ENCODE assay signal across 9 cellular contexts in genomic region chr17:27315322-27315721, GRCh38. TPM values are rescaled to one million over a fixed set of nuclear protein-coding genes. Genes with fewer than 3 reads are reported as not detected.
DNase-seq lines count a peak whose midpoint lies in the region; ATAC-seq and TF ChIP-seq lines count a peak whose summit lies in the region.
"Had no signal": no experiment of that assay in that cellular context is flagged by ENCODE, and none has a peak within 500 bp of the region (broad histone marks: within the 10 kb centered on the region; RNA-seq: fewer than 3 reads in every experiment).

No MANE protein-coding gene starts in this region.

- H3K36me3 ChIP-seq in thyroid gland = peaks cover 21 to 39% of the 10 kb centered on the region in 2 donors
- peaks cover 78% of the 10 kb centered on the region for H3K36me3 ChIP-seq in endodermal cell (ENCODE audit: control insufficient read depth, insufficient read depth, low read length)

- H3K27me3 ChIP-seq in thyroid gland = no peaks in the 10 kb centered on the region
- H3K27me3 ChIP-seq in endodermal cell (ENCODE audit: control insufficient read depth, insufficient read depth, low read length, poor library complexity, severe bottlenecking) = no peaks in the 10 kb centered on the region

- peak; percentile 67 for ATAC-seq in left colon
- no peak for ATAC-seq in HG03135 (IDR thresholded peaks at IDR 0.05; ENCODE audit: unreplicated experiment)
- ATAC-seq in HG03521 (IDR thresholded peaks at IDR 0.05; ENCODE audit: unreplicated experiment) = no peak

- H3K9me3 Mint-ChIP-seq in brain = no peaks in the 10 kb centered on the region
- H3K9me3 Mint-ChIP-seq in endodermal cell = no peaks in the 10 kb centered on the region

- peak overlapping the region in 1 of 5 experiments; percentile 19 for H3K4me3 Mint-ChIP-seq in brain
- no peak overlapping the region for H3K4me3 Mint-ChIP-seq in endodermal cell

- peak in 1 of 2 donors; percentile 45 for TF ChIP-seq POLR2A in thyroid gland (IDR thresholded peaks at IDR 0.05)

- no peaks in the 10 kb centered on the region for H3K27me3 Mint-ChIP-seq in brain
- no peaks in the 10 kb centered on the region for H3K27me3 Mint-ChIP-seq in endodermal cell (ENCODE audit: insufficient read depth)

- peaks cover 21 to 29% of the 10 kb centered on the region in 2 donors for H3K4me1 ChIP-seq in thyroid gland
- no peaks in the 10 kb centered on the region for H3K4me1 ChIP-seq in endodermal cell (ENCODE audit: control insufficient read depth, insufficient read depth, low read length)

- intact Hi-C loops in left colon (cut with DNase I, micrococcal nuclease) = no loop called here
- intact Hi-C loops in thyroid gland (cut with DNase I) = no loop called here

- H3K9ac ChIP-seq in endodermal cell (ENCODE audit: extremely low read depth, low read length, poor library complexity, severe bottlenecking) = no peak overlapping the region

- WGBS in thyroid gland, 2 donors = 17 to 37% methylated on average over 6 of the region's 6 CpGs
- 98 to 100% methylated on average over 4 to 6 of the region's 6 CpGs for WGBS in endodermal cell (ENCODE audit: insufficient coverage in 1 of 2, insufficient read length in 1 of 2), 2 experiments

- H3K27ac Mint-ChIP-seq in brain = peak overlapping the region; percentile 10 to 83 (median 58)
- no peak overlapping the region for H3K27ac Mint-ChIP-seq in endodermal cell

- H3K4me1 Mint-ChIP-seq in brain (peaks cover 53% of the 10 kb centered on the region), endodermal cell (peaks cover 2% of the 10 kb centered on the region)

- H3K9me3 ChIP-seq in thyroid gland = no peaks in the 10 kb centered on the region
- no peaks in the 10 kb centered on the region for H3K9me3 ChIP-seq in endodermal cell (ENCODE audit: control insufficient read depth, low read length)

- H3K4me3 ChIP-seq in thyroid gland (replicated peaks in 1 of 3) (no peak overlapping the region), endodermal cell (ENCODE audit: low read length) (no peak overlapping the region)

- TF ChIP-seq CTCF in brain (conservative IDR thresholded peaks at IDR 0.05) (no peak), thyroid gland (IDR thresholded peaks at IDR 0.05) (no peak), endodermal cell (conservative IDR thresholded peaks at IDR 0.05) (no peak)

- H3K36me3 Mint-ChIP-seq in brain (peaks cover 87% of the 10 kb centered on the region), endodermal cell (ENCODE audit: low read depth) (peaks cover 70% of the 10 kb centered on the region)

- H3K27ac ChIP-seq in thyroid gland = peak overlapping the region; percentile 76 to 97 (median 97)
- no peak overlapping the region for H3K27ac ChIP-seq in endodermal cell (ENCODE audit: low read depth, low read length)

- DNase-seq in NCI-H1092 treated with DMSO at 0.1 percent for 48 hours (lab: John Stamatoyannopoulos, UW) (peak; percentile 7), left colon (peak; percentile 86 to 89), thyroid gland (peak; percentile 97 to 98), endodermal cell (no peak), KG1 (lab: John Stamatoyannopoulos, UW) (no peak)
- DNase-seq: activated naive CD4-positive, alpha-beta T cell treated with anti-CD3 and anti-CD28 coated beads, Interleukin-2, amount 50 U/mL, for 16 hours had no signal

RNA-seq across cellular contexts. Expression of gene WSB1, which starts 21.4 kb away (rescaled TPM):
- 21.7 TPM for polyA plus RNA-seq in brain (ENCODE audit: insufficient read depth, low read depth, low replicate concordance)
- total RNA-seq in left colon (100 to 1,000 TPM in 1 of 2 donors, 10 to 100 TPM in 1; 91.9 to 121 TPM), thyroid gland (100 to 1,000 TPM in 3 of 4 donors, 10 to 100 TPM in 1; 89.2 to 218 (median 168) TPM), endodermal cell (100 to 1,000 TPM; 236 to 270 TPM)
- 364 TPM for polyA plus RNA-seq in endodermal cell (2013, experiment 1 of 2)
- 298 TPM for polyA plus RNA-seq in endodermal cell (2013, experiment 2 of 2)

Comparison
In these comparisons a context has a peak if more than half of its experiments do, and no peak if none do; other contexts are left out.
1. DNase-seq: peak in NCI-H1092 treated with DMSO at 0.1 percent for 48 hours (single experiment), left colon (2 of 2) and thyroid gland (2 of 2); none in endodermal cell (single experiment) and KG1 (single experiment).